In the genomic region with DNA sequence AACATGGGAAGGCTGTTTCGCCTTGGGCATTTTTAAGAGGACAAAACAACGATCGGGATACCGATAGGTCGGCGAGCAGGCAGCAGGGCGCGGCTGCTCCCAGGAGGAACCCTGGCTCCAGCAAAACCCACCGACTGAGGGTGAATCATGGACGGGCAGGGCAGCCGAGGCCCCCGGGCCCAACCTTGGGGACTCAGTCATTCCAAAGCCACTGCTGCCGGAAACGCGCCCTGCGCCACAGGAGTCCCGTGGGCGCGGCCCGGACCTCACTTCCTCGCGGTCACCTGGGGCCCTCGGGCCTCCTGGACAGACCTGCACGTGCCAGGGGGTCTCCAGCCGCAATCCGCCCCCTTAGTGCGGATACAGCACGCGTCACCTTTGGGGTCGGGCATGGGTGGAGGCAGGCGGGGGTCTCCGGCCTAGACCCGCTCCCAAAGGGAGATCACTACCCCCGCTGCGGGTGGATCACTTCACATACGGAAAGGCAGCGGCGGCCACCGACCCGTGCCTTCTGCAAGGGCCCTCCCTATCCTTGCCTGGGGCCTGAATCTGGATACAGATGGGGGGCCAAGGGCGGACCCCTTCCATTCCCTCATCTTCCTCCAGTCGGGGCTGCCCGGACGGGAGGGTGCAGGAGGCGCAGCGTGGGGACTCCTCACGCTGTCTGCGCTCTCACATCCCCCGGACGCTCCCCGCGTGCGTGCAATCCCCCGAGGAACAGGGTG, we compare ENCODE assay signal across 8 cellular contexts. TPM values are rescaled to one million over a fixed set of nuclear protein-coding genes. Genes with fewer than 3 reads are reported as not detected.
DNase-seq lines count a peak whose midpoint lies in the region; ATAC-seq, FAIRE-seq and TF ChIP-seq lines count a peak whose summit lies in the region.

No MANE protein-coding gene starts in this region.

- peaks cover 23% of the 10 kb centered on the region for H3K4me1 ChIP-seq in RWPE2 (ENCODE audit: insufficient read depth, poor library complexity, severe bottlenecking)
- peaks cover 0 to 19% (median 13%) of the 10 kb centered on the region in 3 donors for H3K4me1 ChIP-seq in pancreas
- H3K4me1 ChIP-seq in uterus, result peaks cover 0 to 3% of the 10 kb centered on the region in 2 donors

- peak; percentile 66 for DNase-seq in AG20443 (ENCODE audit: low spot score)
- DNase-seq in RWPE2 (ENCODE audit: low spot score), result peak; percentile 68
- peak; percentile 89 for DNase-seq in Right ventricle myocardium inferior (ENCODE audit: missing footprints)
- peak; percentile 49 to 86 (median 69) for DNase-seq in pancreas
- DNase-seq in uterus, result peak; percentile 39 to 49

- H3K36me3 Mint-ChIP-seq in activated naive CD8-positive, alpha-beta T cell, result peaks cover 7% of the 10 kb centered on the region

- no peaks in the 10 kb centered on the region for H3K9me3 Mint-ChIP-seq in activated naive CD8-positive, alpha-beta T cell (ENCODE audit: low read depth)

- no peaks in the 10 kb centered on the region for H3K27me3 Mint-ChIP-seq in activated naive CD8-positive, alpha-beta T cell

- ATAC-seq in GM19025 (IDR thresholded peaks at IDR 0.05; ENCODE audit: low read depth, unreplicated experiment) (peak; percentile 5), HG03342 (IDR thresholded peaks at IDR 0.05; ENCODE audit: unreplicated experiment) (peak; percentile 15), RWPE2 (ENCODE audit: low read depth) (peak; percentile 41), Right ventricle myocardium inferior (peak; percentile 27), pancreas (peak; percentile 63 to 77 (median 64))

- intact Hi-C loops in Right ventricle myocardium inferior (cut with DNase I), result no loop called here
- intact Hi-C loops in pancreas (cut with DNase I), result no loop called here
- intact Hi-C loops in uterus (cut with DNase I; ENCODE audit: low total_unique reads), result no loop called here

- H3K9me3 ChIP-seq in RWPE2 (ENCODE audit: severe bottlenecking) (no peaks in the 10 kb centered on the region), pancreas (no peaks in the 10 kb centered on the region), uterus (no peaks in the 10 kb centered on the region)

- FAIRE-seq in pancreas (lab: Jason Lieb, UNC), result no peak

- peak overlapping the region; percentile 98 for H3K27ac Mint-ChIP-seq in activated naive CD8-positive, alpha-beta T cell

- H3K36me3 ChIP-seq in RWPE2 (ENCODE audit: low read depth) (peaks cover 32% of the 10 kb centered on the region), pancreas (no peaks in the 10 kb centered on the region), uterus (no peaks in the 10 kb centered on the region)

- H3K4me1 Mint-ChIP-seq in activated naive CD8-positive, alpha-beta T cell (ENCODE audit: low read depth), result peaks cover 47% of the 10 kb centered on the region

- TF ChIP-seq CTCF in RWPE2 (IDR thresholded peaks at IDR 0.05; ENCODE audit: poor library complexity, severe bottlenecking) (no peak), pancreas (IDR thresholded peaks at IDR 0.05) (no peak), uterus (IDR thresholded peaks at IDR 0.05) (no peak)

- H3K27ac ChIP-seq in RWPE2 (ENCODE audit: poor library complexity, severe bottlenecking) (peak overlapping the region; percentile 90), pancreas (peak overlapping the region; percentile 80 to 92 (median 90)), uterus (peak overlapping the region; percentile 90 to 93)

- TF ChIP-seq POLR2A in uterus (IDR thresholded peaks at IDR 0.05), result peak in 1 of 2 donors; percentile 44

- H3K4me3 ChIP-seq in RWPE2 (ENCODE audit: severe bottlenecking) (peak overlapping the region; percentile 66), pancreas (peak overlapping the region; percentile 90 to 96 (median 94)), uterus (peak overlapping the region; percentile 85 to 88)

- peak overlapping the region; percentile 96 for H3K4me3 Mint-ChIP-seq in activated naive CD8-positive, alpha-beta T cell

- 0 to 1% methylated on average over 50 to 54 of the region's 54 CpGs for WGBS in pancreas, 2 donors

- no peaks in the 10 kb centered on the region for H3K27me3 ChIP-seq in RWPE2 (ENCODE audit: insufficient read depth, poor library complexity, severe bottlenecking)
- no peaks in the 10 kb centered on the region for H3K27me3 ChIP-seq in pancreas
- H3K27me3 ChIP-seq in uterus, result no peaks in the 10 kb centered on the region

RNA-seq across cellular contexts. Expression of gene TXN, which starts 0.7 kb away (rescaled TPM):
- 66.5 TPM for total RNA-seq in Right ventricle myocardium inferior
- total RNA-seq in pancreas, result 10 to 100 TPM; 44.3 to 87.6 (median 67.2) TPM
- 10 to 100 TPM; 88.4 to 99.5 TPM for polyA plus RNA-seq in pancreas
- total RNA-seq in uterus, result 100 to 1,000 TPM in 3 of 4 donors, 10 to 100 TPM in 1; 97.6 to 295 (median 124) TPM

RNA-seq across cellular contexts. Expression of gene C9orf152, which starts 47.6 kb away (rescaled TPM):
- not detected for total RNA-seq in Right ventricle myocardium inferior
- 1 to 10 TPM; 1.0 to 8.9 (median 3.2) TPM for total RNA-seq in pancreas
- 1 to 10 TPM in 1 of 2 donors, under 1 TPM in 1; 0.85 to 1.3 TPM for polyA plus RNA-seq in pancreas
- 1 to 10 TPM in 1 of 4 donors, not detected in 3; 1.6 TPM for total RNA-seq in uterus

Comparison
In these comparisons a context has a peak if more than half of its experiments do, and no peak if none do; other contexts are left out.
1. Peak in every context shown above with its lines: DNase-seq, ATAC-seq, H3K4me3 ChIP-seq and H3K27ac ChIP-seq.
2. ATAC-seq: peak in every context shown above with its lines; median percentile 64 in pancreas; 41 in RWPE2; 27 in Right ventricle myocardium inferior; 15 in HG03342; 5 in GM19025.